Comparison of ENCODE assay signal across 9 cellular contexts in the genomic region with DNA sequence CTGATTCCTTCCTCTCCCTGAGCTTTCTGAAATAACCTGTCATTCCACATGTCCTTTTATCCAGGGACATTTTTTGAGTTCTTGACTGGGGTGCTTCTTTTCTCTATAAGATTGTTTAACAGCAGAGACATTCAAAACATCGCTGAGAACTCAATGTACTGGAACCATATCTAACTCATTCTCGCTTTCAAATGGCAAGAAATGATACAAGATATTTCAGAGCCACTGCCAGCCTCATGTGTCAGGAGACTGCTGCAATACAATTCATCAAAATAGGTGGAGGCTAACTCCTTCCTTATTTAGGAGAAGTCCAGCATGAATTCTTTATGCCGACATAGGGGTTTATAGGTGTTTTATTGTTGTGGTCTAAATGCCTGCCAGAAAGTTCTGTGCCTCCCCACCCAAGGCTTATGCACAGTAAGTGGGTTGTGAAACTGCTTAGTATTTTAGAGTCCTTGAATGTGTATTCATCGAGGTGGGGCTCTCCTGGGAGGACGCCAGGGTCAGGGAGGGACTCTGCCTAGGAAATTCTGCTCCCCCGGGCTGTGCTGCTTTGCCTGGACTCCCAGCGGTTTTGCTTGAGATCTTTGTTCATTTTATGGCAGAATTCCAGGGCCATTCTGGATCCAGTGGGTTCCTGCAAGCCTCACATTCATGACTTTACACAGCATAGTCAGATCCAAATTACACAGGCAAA. TPM values are rescaled to one million over a fixed set of nuclear protein-coding genes. Genes with fewer than 3 reads are reported as not detected.
DNase-seq lines count a peak whose midpoint lies in the region; ATAC-seq, FAIRE-seq and TF ChIP-seq lines count a peak whose summit lies in the region.
"Had no signal": no experiment of that assay in that cellular context is flagged by ENCODE, and none has a peak within 500 bp of the region (broad histone marks: within the 10 kb centered on the region; RNA-seq: fewer than 3 reads in every experiment).

No MANE protein-coding gene starts in this region.

- no TSS peak for BruUV-seq in K562 (replicated peaks; lab: Mats Ljungman, UMichigan)

- intact Hi-C loops in K562 (cut with micrococcal nuclease) = no loop called here

- H3K9me3 ChIP-seq in K562 (replicated peaks; ENCODE audit: control insufficient read depth, insufficient read depth, low read depth, low read length) = no peaks in the 10 kb centered on the region

- no peaks in the 10 kb centered on the region for H3K79me2 ChIP-seq in K562 (ENCODE audit: control insufficient read depth, insufficient read depth, low read length)

- TF ChIP-seq RAD21 in K562 (CRISPR knock-in tag; conservative IDR thresholded peaks at IDR 0.05 in 1 of 2, IDR thresholded peaks at IDR 0.05 in 1 of 2) = no peak

- H3K27ac ChIP-seq in K562 (ENCODE audit: extremely low read depth, low read depth, low read length) = no peak overlapping the region

- FAIRE-seq in K562 (lab: Jason Lieb, UNC) = no peak

- H3K4me1 ChIP-seq in K562 (replicated peaks in 1 of 2; ENCODE audit: control insufficient read depth in 2 of 2, insufficient read depth in 2 of 2, low read length in 2 of 2) = no peaks in the 10 kb centered on the region; a peak in 1 of 5 replicates

- TF ChIP-seq CTCF in K562 (IDR thresholded peaks at IDR 0.05 in 2 of 3, conservative IDR thresholded peaks at IDR 0.05 in 1 of 3; ENCODE audit: insufficient read depth in 2 of 3, low read depth in 1 of 3, low read length in 3 of 3) = no peak

- H2AFZ ChIP-seq in K562 (ENCODE audit: low read depth, low read length) = peak overlapping the region; percentile 80

- in situ Hi-C loops in K562 (cut with MboI) = no loop called here

- ATAC-seq in K562 (peak; percentile 62), HG03439 (IDR thresholded peaks at IDR 0.05; ENCODE audit: unreplicated experiment) (no peak)

- no peak for TF ChIP-seq EP300 in K562 (IDR thresholded peaks at IDR 0.05; ENCODE audit: low read length)

- CTCF ChIA-PET in K562 (lab: Yijun Ruan, JAX; ENCODE audit: low intra/inter-chr PET ratio) = no interaction called here

- POLR2A ChIA-PET in K562 (lab: Yijun Ruan, JAX) = no interaction called here

- no peaks in the 10 kb centered on the region for H3K9me1 ChIP-seq in K562 (ENCODE audit: control insufficient read depth, insufficient read depth, low read length)

- no peaks in the 10 kb centered on the region for H3K36me3 ChIP-seq in K562 (ENCODE audit: control insufficient read depth, insufficient read depth, low read length)

- no peaks in the 10 kb centered on the region for H4K20me1 ChIP-seq in K562 (replicated peaks; ENCODE audit: control insufficient read depth, insufficient read depth, low read length)

- no peaks in the 10 kb centered on the region for H3K27me3 ChIP-seq in K562 (ENCODE audit: control insufficient read depth in 2 of 2, insufficient read depth in 2 of 2, low read length in 2 of 2)

- H3K4me2 ChIP-seq in K562 (ENCODE audit: insufficient read depth, low read length) = no peak overlapping the region

- no peak overlapping the region for H3K4me3 ChIP-seq in K562

- TF ChIP-seq POLR2A in K562 (conservative IDR thresholded peaks at IDR 0.05) = no peak

- peak; percentile 55 for DNase-seq in HCEC 1CT
- no peak for DNase-seq in K562 (ENCODE audit: extremely low read depth in 1 of 4, low spot score in 3 of 4)
- peak in 38 of 51 donors; percentile 1 to 74 (median 22) for DNase-seq in hypothalamus (lab: John Stamatoyannopoulos, UW)
- peak; percentile 55 for DNase-seq in stromal cell of bone marrow (ENCODE audit: low read depth)
- no peak for DNase-seq in cortex of kidney (lab: John Stamatoyannopoulos, UW)
- DNase-seq in HuH-7 (ENCODE audit: low spot score) = no peak
- no peak for DNase-seq in activated T-cell treated with anti-CD3 and anti-CD28 coated beads, Interleukin-2, amount 50 U/mL, for 48 hours
- DNase-seq: glutamatergic neuron had no signal

- 6% methylated on average over 7 of the region's 7 CpGs for WGBS in K562 (ENCODE audit: insufficient coverage, low coverage, missing lambda C conversion rate)

- no peak overlapping the region for H3K9ac ChIP-seq in K562 (ENCODE audit: insufficient read depth in 1 of 2, low read depth in 2 of 2, low read length in 2 of 2)

TF ChIP-seq in K562, 482 proteins besides CTCF, POLR2A, EP300 and RAD21:
- TF ChIP-seq, protein P1, sequence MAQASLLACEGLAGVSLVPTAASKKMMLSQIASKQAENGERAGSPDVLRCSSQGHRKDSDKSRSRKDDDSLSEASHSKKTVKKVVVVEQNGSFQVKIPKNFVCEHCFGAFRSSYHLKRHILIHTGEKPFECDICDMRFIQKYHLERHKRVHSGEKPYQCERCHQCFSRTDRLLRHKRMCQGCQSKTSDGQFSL (CRISPR knock-in tag; IDR thresholded peaks at IDR 0.05) = no peak
- TF ChIP-seq, protein P1 (tag; IDR thresholded peaks at IDR 0.05) = no peak
- TF ChIP-seq CBX1 (IDR thresholded peaks at IDR 0.05; ENCODE audit: low read depth) = no peak
- no peak for TF ChIP-seq TRIM24 (IDR thresholded peaks at IDR 0.05)

RNA-seq across cellular contexts. Expression of gene ZNF474, which starts 53.9 kb away (rescaled TPM):
- total RNA-seq in K562 (2011; cell fraction: chromatin; rRNA removed; ENCODE audit: low replicate concordance) = 0.23 and 0.95 TPM in 2 replicates
- total RNA-seq in K562 (2011; cell fraction: nucleolus; rRNA removed) = 0.17 and 0.79 TPM in 2 replicates
- total RNA-seq in K562 (2011; cell fraction: nucleoplasm; rRNA removed) = 0.44 and 0.92 TPM in 2 replicates
- 0.08 and 0.50 TPM in 2 replicates for total RNA-seq in K562 (2014; rRNA removed)
- total RNA-seq in K562 (2014; rRNA removed; fragmentation: Illumina TruSeq; extraction: Trizol) = 0.45 and 0.47 TPM in 2 replicates
- total RNA-seq in K562 (2015; rRNA removed; fragmentation: Illumina TruSeq; extraction: Trizol) = 0.26 and 0.62 TPM in 2 replicates
- 0.16 and 0.25 TPM in 2 replicates for total RNA-seq in K562 (2021)
- polyA plus RNA-seq in K562 (2011; rRNA removed) = 0.31 and 0.45 TPM in 2 replicates
- 0.12 and 0.21 TPM in 2 replicates for polyA plus RNA-seq in K562 (2011; cell fraction: cytosol; rRNA removed)
- 0.28 and 0.63 TPM in 2 replicates for polyA plus RNA-seq in K562 (2011; cell fraction: nucleus; rRNA removed)
- 0.08 and 0.39 TPM in 2 replicates for polyA plus RNA-seq in K562 (2012)
- polyA plus RNA-seq in K562 (2014; fragmentation: Illumina TruSeq; extraction: Trizol) = 0.22 and 0.31 TPM in 2 replicates
- under 1 TPM; 0.35 to 0.39 TPM for polyA plus RNA-seq in K562 (2014; fragmentation: Nextera tagmentation; extraction: Ambion mirVana)
- 0.13 and 0.21 TPM in 2 replicates for polyA plus RNA-seq in K562 (2014; rRNA removed)
- 0.42 and 0.60 TPM in 2 replicates for polyA minus RNA-seq in K562 (2011; rRNA and poly(A)+ RNA removed)
- not detected in 2 replicates for polyA minus RNA-seq in K562 (2011; cell fraction: cytosol; rRNA and poly(A)+ RNA removed)
- polyA minus RNA-seq in K562 (2011; cell fraction: nucleus; rRNA and poly(A)+ RNA removed) = 0.27 and 0.44 TPM in 2 replicates

Comparison
In these comparisons a context has a peak if more than half of its experiments do, and no peak if none do; other contexts are left out.
1. DNase-seq: peak in HCEC 1CT (single experiment), hypothalamus (38 of 51) and stromal cell of bone marrow (single experiment); none in K562 (0 of 4), cortex of kidney (single experiment), HuH-7 (single experiment) and activated T-cell treated with anti-CD3 and anti-CD28 coated beads, Interleukin-2, amount 50 U/mL, for 48 hours (0 of 2).